In genomic region chr19:17052439-17052838, GRCh38 we compare ENCODE assay signal across 9 cellular contexts. TPM values are rescaled to one million over a fixed set of nuclear protein-coding genes. Genes with fewer than 3 reads are reported as not detected.
DNase-seq lines count a peak whose midpoint lies in the region; ATAC-seq, FAIRE-seq and TF ChIP-seq lines count a peak whose summit lies in the region.
"Had no signal": no experiment of that assay in that cellular context is flagged by ENCODE, and none has a peak within 500 bp of the region (broad histone marks: within the 10 kb centered on the region; RNA-seq: fewer than 3 reads in every experiment).

No MANE protein-coding gene starts in this region.

- no peak overlapping the region for H2AFZ ChIP-seq in neural progenitor cell (replicated peaks)

- H3K4me1 ChIP-seq in HAP-1 (no peaks in the 10 kb centered on the region), neural progenitor cell (peaks cover 6% of the 10 kb centered on the region)

- no peaks in the 10 kb centered on the region for H3K27me3 Mint-ChIP-seq in CD4-positive, alpha-beta T cell
- H3K27me3 Mint-ChIP-seq in neural progenitor cell (ENCODE audit: insufficient read depth, low read depth) = peaks cover 2% of the 10 kb centered on the region

- H3K79me2 ChIP-seq in neural progenitor cell (ENCODE audit: low read depth) = no peaks in the 10 kb centered on the region

- peaks cover 3% of the 10 kb centered on the region for H4K20me1 ChIP-seq in neural progenitor cell (ENCODE audit: low read depth)

- no peak for ATAC-seq in CD4-positive, alpha-beta T cell (ENCODE audit: poor library complexity)
- no peak for ATAC-seq in GM21737 (IDR thresholded peaks at IDR 0.05; ENCODE audit: unreplicated experiment)
- no peak for ATAC-seq in HG03159 (IDR thresholded peaks at IDR 0.05; ENCODE audit: unreplicated experiment)

- H3K36me3 Mint-ChIP-seq in CD4-positive, alpha-beta T cell (ENCODE audit: low read depth) = peaks cover 64% of the 10 kb centered on the region
- H3K36me3 Mint-ChIP-seq in neural progenitor cell = peaks cover 23% of the 10 kb centered on the region

- no peak overlapping the region for H3K4me2 ChIP-seq in neural progenitor cell

- intact Hi-C loops in CD4-positive, alpha-beta T cell (cut with DNase I, micrococcal nuclease) = no loop called here

- H3K9me3 Mint-ChIP-seq in CD4-positive, alpha-beta T cell = no peaks in the 10 kb centered on the region
- no peaks in the 10 kb centered on the region for H3K9me3 Mint-ChIP-seq in neural progenitor cell
- H3K9me3 Mint-ChIP-seq: immature natural killer cell had no signal

- peaks cover 8% of the 10 kb centered on the region for H3F3A ChIP-seq in neural progenitor cell (ENCODE audit: low read depth)

- FAIRE-seq in RCC 7860 (lab: Jason Lieb, UNC) = no peak

- H3K27ac Mint-ChIP-seq in CD4-positive, alpha-beta T cell = no peak overlapping the region
- no peak overlapping the region for H3K27ac Mint-ChIP-seq in neural progenitor cell
- H3K27ac Mint-ChIP-seq: immature natural killer cell had no signal

- no peaks in the 10 kb centered on the region for H3K27me3 ChIP-seq in CD4-positive, alpha-beta T cell (ENCODE audit: control insufficient read depth, insufficient read depth, low read length)
- H3K27me3 ChIP-seq in HAP-1 (ENCODE audit: low read depth) (no peaks in the 10 kb centered on the region), neural progenitor cell (no peaks in the 10 kb centered on the region)

- no peak overlapping the region for H3K9ac ChIP-seq in neural progenitor cell

- H3K27ac ChIP-seq in CD4-positive, alpha-beta T cell (ENCODE audit: low read depth, low read length) = no peak overlapping the region
- no peak overlapping the region for H3K27ac ChIP-seq in neural progenitor cell

- H3K9me3 ChIP-seq in CD4-positive, alpha-beta T cell (ENCODE audit: control insufficient read depth, low read length) = no peaks in the 10 kb centered on the region
- H3K9me3 ChIP-seq in HAP-1 = no peaks in the 10 kb centered on the region
- no peaks in the 10 kb centered on the region for H3K9me3 ChIP-seq in neural progenitor cell (ENCODE audit: low read depth)

- TF ChIP-seq CTCF in CD4-positive, alpha-beta T cell (IDR thresholded peaks at IDR 0.05) = no peak
- TF ChIP-seq CTCF in epithelial cell of esophagus (IDR thresholded peaks at IDR 0.05; ENCODE audit: insufficient read depth, low read depth, low read length, missing control alignments) (peak; percentile 65), neural progenitor cell (IDR thresholded peaks at IDR 0.05) (peak; percentile 62)

- DNase-seq in CD4-positive, alpha-beta T cell = peak in 6 of 10 experiments; percentile 7 to 42 (median 23)
- DNase-seq in HAP-1 (ENCODE audit: low spot score in 2 of 2) = peak; percentile 31 to 51
- DNase-seq in SK-MEL-5 (ENCODE audit: low read depth, low spot score) = peak; percentile 55
- peak; percentile 62 for DNase-seq in epithelial cell of esophagus (ENCODE audit: low read depth)
- DNase-seq in neural progenitor cell (ENCODE audit: low spot score) = peak; percentile 76
- DNase-seq in RCC 7860 (ENCODE audit: low spot score) = no peak

- CTCF ChIA-PET in CD4-positive, alpha-beta T cell (lab: Charles Lee) = interaction anchor here (0.7 to 1.2 kb wide), 5 partner anchors 141 to 283 kb away, joined by 3 to 7 read pairs (median 6); no protein-coding TSS in a partner anchor

- H3K36me3 ChIP-seq in HAP-1 (replicated peaks) (peaks cover 68% of the 10 kb centered on the region), neural progenitor cell (peaks cover 5% of the 10 kb centered on the region)

- no peaks in the 10 kb centered on the region for H3K4me1 Mint-ChIP-seq in CD4-positive, alpha-beta T cell (ENCODE audit: low read depth)
- H3K4me1 Mint-ChIP-seq in neural progenitor cell = peaks cover 23% of the 10 kb centered on the region
- H3K4me1 Mint-ChIP-seq: immature natural killer cell had no signal

- H3K4me3 Mint-ChIP-seq in CD4-positive, alpha-beta T cell = no peak overlapping the region
- peak overlapping the region; percentile 52 for H3K4me3 Mint-ChIP-seq in neural progenitor cell
- H3K4me3 Mint-ChIP-seq: immature natural killer cell had no signal

- POLR2A ChIA-PET in CD4-positive, alpha-beta T cell (lab: Charles Lee) = interaction anchor here (0.5 kb wide), 1 partner anchor 123 kb away, joined by 3 read pairs; no protein-coding TSS in a partner anchor

- H3K4me3 ChIP-seq in HAP-1 (no peak overlapping the region), epithelial cell of esophagus (ENCODE audit: low read length) (no peak overlapping the region), neural progenitor cell (no peak overlapping the region)

- in situ Hi-C loops in HAP-1 (cut with MboI; ENCODE audit: low sequenced_read_pairs) (no loop called here), SK-MEL-5 (cut with HindIII; ENCODE audit: low pct_unique_long_range_greater_than_20kb, low sequenced_read_pairs) (no loop called here)

RNA-seq across cellular contexts. Expression of gene HAUS8, which starts 22.8 kb away (rescaled TPM):
- 10 to 100 TPM; 20.6 to 20.7 TPM for total RNA-seq in CD4-positive, alpha-beta T cell
- total RNA-seq in SK-MEL-5 (2014; rRNA removed; shearing (Covaris generic)) = 4.1 and 6.7 TPM in 2 replicates
- polyA plus RNA-seq in SK-MEL-5 (2015; cell fraction: cytosol; rRNA removed) = 9.2 and 9.7 TPM in 2 replicates
- polyA plus RNA-seq in SK-MEL-5 (2015; cell fraction: nucleus; rRNA removed) = 18.9 and 26.1 TPM in 2 replicates
- total RNA-seq in neural progenitor cell (ENCODE audit: low replicate concordance) = 15.6 and 16.3 TPM in 2 replicates

RNA-seq across cellular contexts. Expression of gene MYO9B, which starts 23.1 kb away (rescaled TPM):
- 100 to 1,000 TPM; 176 to 184 TPM for total RNA-seq in CD4-positive, alpha-beta T cell
- 62.6 and 79.9 TPM in 2 replicates for total RNA-seq in SK-MEL-5 (2014; rRNA removed; shearing (Covaris generic))
- 108 and 118 TPM in 2 replicates for polyA plus RNA-seq in SK-MEL-5 (2015; cell fraction: cytosol; rRNA removed)
- polyA plus RNA-seq in SK-MEL-5 (2015; cell fraction: nucleus; rRNA removed) = 399 and 495 TPM in 2 replicates
- total RNA-seq in neural progenitor cell (ENCODE audit: low replicate concordance) = 38.5 and 42.2 TPM in 2 replicates

RNA-seq across cellular contexts. Expression of gene CPAMD8, which starts 25.8 kb away (rescaled TPM):
- under 1 TPM; 0.05 to 0.34 TPM for total RNA-seq in CD4-positive, alpha-beta T cell
- 0.11 TPM in 1 of 2 replicates, not detected in the other for total RNA-seq in SK-MEL-5 (2014; rRNA removed; shearing (Covaris generic))
- polyA plus RNA-seq in SK-MEL-5 (2015; cell fraction: cytosol; rRNA removed) = 0.14 and 0.29 TPM in 2 replicates
- 0.77 and 2.9 TPM in 2 replicates for polyA plus RNA-seq in SK-MEL-5 (2015; cell fraction: nucleus; rRNA removed)
- total RNA-seq in neural progenitor cell (ENCODE audit: low replicate concordance) = 16.3 and 36.8 TPM in 2 replicates

Comparison
In these comparisons a context has a peak if more than half of its experiments do, and no peak if none do; other contexts are left out.
1. RNA of gene CPAMD8, which starts 25.8 kb away (total RNA-seq): 16.3 to 36.8 TPM in neural progenitor cell; 0.05 to 0.34 TPM in CD4-positive, alpha-beta T cell and 0.11 TPM in SK-MEL-5; every median in the first group is over 10 times any median in the second.